In the genomic region with DNA sequence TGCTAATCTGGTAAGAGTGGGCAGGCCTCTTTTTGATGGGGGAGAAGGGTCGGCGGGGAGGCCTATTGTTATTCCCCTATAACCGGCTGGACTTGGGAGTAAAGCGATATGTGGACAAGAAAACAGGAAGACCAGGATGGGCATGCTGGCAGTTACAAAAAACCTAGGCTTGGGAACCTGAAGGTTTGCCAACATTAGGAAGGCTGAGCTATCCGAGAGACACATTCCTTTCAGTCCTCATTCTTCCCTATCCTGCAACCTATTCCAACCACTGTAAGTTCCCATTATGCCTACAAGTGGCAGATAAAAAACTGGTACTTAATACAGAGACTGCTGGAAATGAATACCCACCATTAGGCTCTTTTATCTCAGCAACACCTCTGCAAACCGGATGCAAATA, we compare ENCODE assay signal across 29 cellular contexts. TPM values are rescaled to one million over a fixed set of nuclear protein-coding genes. Genes with fewer than 3 reads are reported as not detected.
A peak's percentile ranks its signal among the peaks of the same experiment; 100 is the strongest.
DNase-seq lines count a peak whose midpoint lies in the region; ATAC-seq and TF ChIP-seq lines count a peak whose summit lies in the region.
"Had no signal": no experiment of that assay in that cellular context is flagged by ENCODE, and none has a peak within 500 bp of the region (broad histone marks: within the 10 kb centered on the region; RNA-seq: fewer than 3 reads in every experiment).

No MANE protein-coding gene starts in this region.

- H3K9ac ChIP-seq in fibroblast of lung (ENCODE audit: insufficient read depth, low read length): no peak overlapping the region

- H3K4me1 ChIP-seq in Panc1 (ENCODE audit: control insufficient read depth, insufficient read depth, low read length) (peaks cover 25% of the 10 kb centered on the region), fibroblast of lung (ENCODE audit: control insufficient read depth, extremely low read depth, insufficient read depth, low read length) (peaks cover 3% of the 10 kb centered on the region)
- H3K4me1 ChIP-seq: ascending aorta had no signal

- peaks cover 9% of the 10 kb centered on the region for H3K9me3 Mint-ChIP-seq in progenitor cell of endocrine pancreas (ENCODE audit: low read depth)
- H3K9me3 Mint-ChIP-seq in stimulated activated memory B cell treated with anti-CD40 and anti-IgM and Interleukin-4, amounts not matched to agents 10 μg/mL and 1 μg/mL and 100 μg/mL, for 72 hours: no peaks in the 10 kb centered on the region
- H3K9me3 Mint-ChIP-seq: activated B cell treated with CpG ODN at 0.5 μM for 24 hours; activated naive CD8-positive, alpha-beta T cell treated with anti-CD3 and anti-CD28 coated beads, Interleukin-2, amount 10 ng/mL, durations not matched to agents 7 days and 5 days; activated T-cell treated with anti-CD3 and anti-CD28 coated beads, Interleukin-2, amount 50 U/mL, for 4 hours; CD4-positive, alpha-beta T cell; central memory CD8-positive, alpha-beta T cell had no signal

- in situ Hi-C loops in Panc1 (cut with HindIII; ENCODE audit: low pct_unique_long_range_greater_than_20kb, low sequenced_read_pairs): no loop called here

- H3K4me1 Mint-ChIP-seq in progenitor cell of endocrine pancreas (ENCODE audit: low read depth): peaks cover 1% of the 10 kb centered on the region
- no peaks in the 10 kb centered on the region for H3K4me1 Mint-ChIP-seq in stimulated activated memory B cell treated with anti-CD40 and anti-IgM and Interleukin-4, amounts not matched to agents 10 μg/mL and 1 μg/mL and 100 μg/mL, for 72 hours
- H3K4me1 Mint-ChIP-seq: activated B cell treated with CpG ODN at 0.5 μM for 24 hours; activated CD8-positive, alpha-beta memory T cell treated with anti-CD3 and anti-CD28 coated beads, Interleukin-2, amount 10 ng/mL, durations not matched to agents 7 days and 5 days; activated naive CD8-positive, alpha-beta T cell treated with anti-CD3 and anti-CD28 coated beads, Interleukin-2, amount 10 ng/mL, durations not matched to agents 7 days and 5 days; central memory CD8-positive, alpha-beta T cell had no signal

- H3K4me3 ChIP-seq in Panc1 (ENCODE audit: low read depth in 2 of 2, low read length in 2 of 2) (no peak overlapping the region), fibroblast of lung (replicated peaks in 1 of 4; ENCODE audit: control extremely low read depth in 1 of 4, insufficient read depth in 1 of 4, low read depth in 3 of 4, low read length in 4 of 4) (no peak overlapping the region)
- H3K4me3 ChIP-seq: ascending aorta, SJCRH30, thyroid gland had no signal

- no peak overlapping the region for H2AFZ ChIP-seq in fibroblast of lung (ENCODE audit: low read length)

- POLR2A ChIA-PET in Panc1 (lab: Charles Lee): no interaction called here

- intact Hi-C loops in Panc1 (cut with micrococcal nuclease; ENCODE audit: unreplicated experiment): no loop called here

- peak overlapping the region; percentile 73 for H3K27ac ChIP-seq in Panc1 (ENCODE audit: low read length)
- H3K27ac ChIP-seq in fibroblast of lung (ENCODE audit: insufficient read depth, low read length): peak overlapping the region; percentile 51
- H3K27ac ChIP-seq: ascending aorta, SJCRH30, thyroid gland had no signal

- peak; percentile 19 for ATAC-seq in Panc1
- ATAC-seq in stimulated activated memory B cell treated with anti-CD40 and anti-IgM and Interleukin-4, amounts not matched to agents 10 μg/mL and 1 μg/mL and 100 μg/mL, for 72 hours: no peak
- ATAC-seq in GM18502 (IDR thresholded peaks at IDR 0.05; ENCODE audit: poor library complexity, unreplicated experiment): no peak
- ATAC-seq: activated CD8-positive, alpha-beta memory T cell treated with anti-CD3 and anti-CD28 coated beads, Interleukin-2, amount 10 ng/mL, durations not matched to agents 7 days and 5 days; activated T-cell treated with anti-CD3 and anti-CD28 coated beads, Interleukin-2, amount 50 U/mL, for 4 hours had no signal

- H3K79me2 ChIP-seq in fibroblast of lung (ENCODE audit: control insufficient read depth, insufficient read depth, low read length): no peaks in the 10 kb centered on the region

- DNase-seq in EH (ENCODE audit: low read depth) (peak; percentile 44), Panc1 (ENCODE audit: low read depth, low spot score) (no peak), fibroblast of lung (ENCODE audit: low read depth in 2 of 2) (peak in 1 of 2 donors; percentile 45), progenitor cell of endocrine pancreas (ENCODE audit: low spot score, unreplicated experiment) (no peak)
- no peak for DNase-seq in activated CD8-positive, alpha-beta memory T cell treated with anti-CD3 and anti-CD28 coated beads for 24 hours
- DNase-seq: activated B cell treated with CpG ODN at 0.5 μM for 24 hours; activated CD8-positive, alpha-beta memory T cell treated with anti-CD3 and anti-CD28 coated beads, Interleukin-2, amount 10 ng/mL, durations not matched to agents 7 days and 5 days; activated gamma-delta T cell treated with Interleukin-2 at 50 U/mL for 16 hours; activated naive CD8-positive, alpha-beta T cell treated with anti-CD3 and anti-CD28 coated beads, Interleukin-2, amount 10 ng/mL, durations not matched to agents 7 days and 5 days; activated T-cell treated with anti-CD3 and anti-CD28 coated beads, Interleukin-2, amount 50 U/mL, for 4 hours; CD4-positive, alpha-beta T cell; DND-41; NCI-H1048; NCI-H1694 treated with DMSO at 0.1 percent for 48 hours; NCI-H446; NCI-H748 treated with DMSO at 0.1 percent for 48 hours; stimulated activated CD4-positive, alpha-beta T cell treated with anti-CD3 and anti-CD28 coated beads, Interleukin-4, amount 100 ng/mL, for 1 hour; T-helper 1 cell had no signal

- H3K27me3 ChIP-seq in Panc1 (ENCODE audit: control insufficient read depth, insufficient read depth, low read length) (no peaks in the 10 kb centered on the region), fibroblast of lung (ENCODE audit: control insufficient read depth, insufficient read depth, low read length) (no peaks in the 10 kb centered on the region)
- H3K27me3 ChIP-seq: ascending aorta, thyroid gland had no signal

- peak overlapping the region; percentile 37 for H3K27ac Mint-ChIP-seq in progenitor cell of endocrine pancreas
- no peak overlapping the region for H3K27ac Mint-ChIP-seq in stimulated activated memory B cell treated with anti-CD40 and anti-IgM and Interleukin-4, amounts not matched to agents 10 μg/mL and 1 μg/mL and 100 μg/mL, for 72 hours
- H3K27ac Mint-ChIP-seq: activated B cell treated with CpG ODN at 0.5 μM for 24 hours; activated CD8-positive, alpha-beta memory T cell treated with anti-CD3 and anti-CD28 coated beads, Interleukin-2, amount 10 ng/mL, durations not matched to agents 7 days and 5 days; activated naive CD8-positive, alpha-beta T cell treated with anti-CD3 and anti-CD28 coated beads, Interleukin-2, amount 10 ng/mL, durations not matched to agents 7 days and 5 days; CD4-positive, alpha-beta T cell had no signal

- H4K20me1 ChIP-seq in fibroblast of lung (ENCODE audit: control insufficient read depth, extremely low read depth, insufficient read depth, low read length): no peaks in the 10 kb centered on the region

- no TSS peak for BruUV-seq in Panc1 (replicated peaks; lab: Mats Ljungman, UMichigan)

- H3K4me2 ChIP-seq in fibroblast of lung (ENCODE audit: extremely low read depth, insufficient read depth, low read length): no peak overlapping the region

- no peaks in the 10 kb centered on the region for H3K36me3 ChIP-seq in Panc1 (ENCODE audit: control insufficient read depth, insufficient read depth, low read length)
- no peaks in the 10 kb centered on the region for H3K36me3 ChIP-seq in fibroblast of lung (ENCODE audit: control insufficient read depth, insufficient read depth, low read length)
- H3K36me3 ChIP-seq: ascending aorta, SJCRH30, thyroid gland had no signal

- H3K9me3 ChIP-seq in Panc1 (ENCODE audit: control insufficient read depth, insufficient read depth, low read depth, low read length) (no peaks in the 10 kb centered on the region), fibroblast of lung (ENCODE audit: control insufficient read depth, insufficient read depth, low read depth, low read length) (no peaks in the 10 kb centered on the region)
- H3K9me3 ChIP-seq: ascending aorta, SJCRH30, thyroid gland had no signal

- CTCF ChIA-PET in Panc1 (lab: Charles Lee): no interaction called here

- TF ChIP-seq CTCF in Panc1 (IDR thresholded peaks at IDR 0.05) (no peak), fibroblast of lung (conservative IDR thresholded peaks at IDR 0.05 in 1 of 2, IDR thresholded peaks at IDR 0.05 in 1 of 2; ENCODE audit: low read depth in 1 of 2, low read length in 2 of 2) (no peak), progenitor cell of endocrine pancreas (IDR thresholded peaks at IDR 0.05; ENCODE audit: unreplicated experiment) (no peak)

- H3K36me3 Mint-ChIP-seq in progenitor cell of endocrine pancreas (ENCODE audit: insufficient read depth): no peaks in the 10 kb centered on the region
- H3K36me3 Mint-ChIP-seq in stimulated activated memory B cell treated with anti-CD40 and anti-IgM and Interleukin-4, amounts not matched to agents 10 μg/mL and 1 μg/mL and 100 μg/mL, for 72 hours: no peaks in the 10 kb centered on the region
- H3K36me3 Mint-ChIP-seq: activated CD8-positive, alpha-beta memory T cell treated with anti-CD3 and anti-CD28 coated beads, Interleukin-2, amount 10 ng/mL, durations not matched to agents 7 days and 5 days; activated naive CD8-positive, alpha-beta T cell treated with anti-CD3 and anti-CD28 coated beads, Interleukin-2, amount 10 ng/mL, durations not matched to agents 7 days and 5 days had no signal

- no peaks in the 10 kb centered on the region for H3K27me3 Mint-ChIP-seq in progenitor cell of endocrine pancreas
- no peaks in the 10 kb centered on the region for H3K27me3 Mint-ChIP-seq in stimulated activated memory B cell treated with anti-CD40 and anti-IgM and Interleukin-4, amounts not matched to agents 10 μg/mL and 1 μg/mL and 100 μg/mL, for 72 hours
- H3K27me3 Mint-ChIP-seq: activated B cell treated with CpG ODN at 0.5 μM for 24 hours; activated CD8-positive, alpha-beta memory T cell treated with anti-CD3 and anti-CD28 coated beads, Interleukin-2, amount 10 ng/mL, durations not matched to agents 7 days and 5 days; activated naive CD8-positive, alpha-beta T cell treated with anti-CD3 and anti-CD28 coated beads, Interleukin-2, amount 10 ng/mL, durations not matched to agents 7 days and 5 days; CD4-positive, alpha-beta T cell; central memory CD8-positive, alpha-beta T cell had no signal

- no peak overlapping the region for H3K4me3 Mint-ChIP-seq in progenitor cell of endocrine pancreas (ENCODE audit: low read depth)
- H3K4me3 Mint-ChIP-seq in stimulated activated memory B cell treated with anti-CD40 and anti-IgM and Interleukin-4, amounts not matched to agents 10 μg/mL and 1 μg/mL and 100 μg/mL, for 72 hours: no peak overlapping the region
- H3K4me3 Mint-ChIP-seq: activated B cell treated with CpG ODN at 0.5 μM for 24 hours; activated CD8-positive, alpha-beta memory T cell treated with anti-CD3 and anti-CD28 coated beads, Interleukin-2, amount 10 ng/mL, durations not matched to agents 7 days and 5 days; activated naive CD8-positive, alpha-beta T cell treated with anti-CD3 and anti-CD28 coated beads, Interleukin-2, amount 10 ng/mL, durations not matched to agents 7 days and 5 days; activated T-cell treated with anti-CD3 and anti-CD28 coated beads, Interleukin-2, amount 50 U/mL, for 4 hours; CD4-positive, alpha-beta T cell; central memory CD8-positive, alpha-beta T cell had no signal

RNA-seq across cellular contexts. Expression of gene CT47C1, which starts 32.4 kb away (rescaled TPM):
- total RNA-seq in Panc1 (2021; ENCODE audit: unreplicated experiment): not detected
- not detected for polyA plus RNA-seq in Panc1 (2012; ENCODE audit: insufficient read length)
- not detected in 2 replicates for total RNA-seq in fibroblast of lung
- not detected in 2 replicates for polyA plus RNA-seq in fibroblast of lung
- polyA plus RNA-seq in fibroblast of lung (2012): not detected in 2 replicates
- polyA minus RNA-seq in fibroblast of lung (ENCODE audit: low replicate concordance): not detected in 2 replicates
- total RNA-seq in progenitor cell of endocrine pancreas: not detected in 2 replicates
- total RNA-seq: activated B cell treated with CpG ODN at 0.5 μM for 24 hours; activated CD8-positive, alpha-beta memory T cell treated with anti-CD3 and anti-CD28 coated beads, Interleukin-2, amount 10 ng/mL, durations not matched to agents 7 days and 5 days; activated naive CD8-positive, alpha-beta T cell treated with anti-CD3 and anti-CD28 coated beads, Interleukin-2, amount 10 ng/mL, durations not matched to agents 7 days and 5 days; activated T-cell treated with anti-CD3 and anti-CD28 coated beads, Interleukin-2, amount 50 U/mL, for 4 hours; ascending aorta; CD4-positive, alpha-beta T cell; dermis microvascular lymphatic vessel endothelial cell; LHCN-M2; myocyte; posterior vena cava; sciatic nerve; SJCRH30; thyroid gland had no signal
